Comparison of ENCODE assay signal across 8 cellular contexts in genomic region chr1:111507411-111508201, GRCh38. TPM values are rescaled to one million over a fixed set of nuclear protein-coding genes. Genes with fewer than 3 reads are reported as not detected.
A peak's percentile ranks its signal among the peaks of the same experiment; 100 is the strongest.
DNase-seq lines count a peak whose midpoint lies in the region; ATAC-seq and TF ChIP-seq lines count a peak whose summit lies in the region.

No MANE protein-coding gene starts in this region.

- H3K4me3 ChIP-seq in epithelial cell of esophagus (ENCODE audit: low read length), result no peak overlapping the region
- peak overlapping the region; percentile 65 to 77 for H3K4me3 ChIP-seq in mucosa of rectum (ENCODE audit: low read length in 2 of 2)

- no peaks in the 10 kb centered on the region for H3K27me3 ChIP-seq in mucosa of rectum (ENCODE audit: control insufficient read depth in 2 of 2, insufficient read depth in 2 of 2, low read length in 2 of 2)

- no peaks in the 10 kb centered on the region for H3K36me3 ChIP-seq in mucosa of rectum (ENCODE audit: control insufficient read depth in 2 of 2, insufficient read depth in 2 of 2, low read length in 2 of 2)

- peaks cover 32 to 33% of the 10 kb centered on the region in 2 donors for H3K4me1 ChIP-seq in mucosa of rectum (ENCODE audit: control insufficient read depth in 2 of 2, insufficient read depth in 2 of 2, low read length in 2 of 2)

- H3K27ac ChIP-seq in mucosa of rectum (ENCODE audit: low read depth in 2 of 2, low read length in 2 of 2), result peak overlapping the region; percentile 96 to 99

- H3K4me3 Mint-ChIP-seq in activated CD4-positive, alpha-beta memory T cell treated with anti-CD3 and anti-CD28 coated beads, Interleukin-2, amount 10 ng/mL, durations not matched to agents 7 days and 5 days, result peak overlapping the region; percentile 65
- H3K4me3 Mint-ChIP-seq in stimulated activated memory B cell treated with anti-CD40 and anti-IgM and Interleukin-4, amounts not matched to agents 10 μg/mL and 1 μg/mL and 100 μg/mL, for 72 hours, result peak overlapping the region; percentile 74

- peaks cover 56% of the 10 kb centered on the region for H3K4me1 Mint-ChIP-seq in activated CD4-positive, alpha-beta memory T cell treated with anti-CD3 and anti-CD28 coated beads, Interleukin-2, amount 10 ng/mL, durations not matched to agents 7 days and 5 days
- peaks cover 38% of the 10 kb centered on the region for H3K4me1 Mint-ChIP-seq in stimulated activated memory B cell treated with anti-CD40 and anti-IgM and Interleukin-4, amounts not matched to agents 10 μg/mL and 1 μg/mL and 100 μg/mL, for 72 hours

- H3K9ac ChIP-seq in mucosa of rectum (ENCODE audit: low read depth in 1 of 2, low read length in 2 of 2), result peak overlapping the region; percentile 79 to 84

- no peaks in the 10 kb centered on the region for H3K27me3 Mint-ChIP-seq in activated CD4-positive, alpha-beta memory T cell treated with anti-CD3 and anti-CD28 coated beads, Interleukin-2, amount 10 ng/mL, durations not matched to agents 7 days and 5 days
- H3K27me3 Mint-ChIP-seq in stimulated activated memory B cell treated with anti-CD40 and anti-IgM and Interleukin-4, amounts not matched to agents 10 μg/mL and 1 μg/mL and 100 μg/mL, for 72 hours, result no peaks in the 10 kb centered on the region

- POLR2A ChIA-PET in activated CD4-positive, alpha-beta memory T cell treated with anti-CD3 and anti-CD28 coated beads, Interleukin-2, amount 10 ng/mL, durations not matched to agents 7 days and 5 days (lab: Charles Lee), result interaction anchor here (0.6 to 6.9 kb wide), 54 partner anchors 8 to 635 kb away, joined by 3 to 175 read pairs (median 5); partner anchors contain the start of genes ATP5PB, C1orf162, CD53 and DDX20

- DNase-seq in GM13977 (ENCODE audit: low spot score), result peak; percentile 62
- peak; percentile 76 for DNase-seq in NCI-H226
- DNase-seq in activated CD4-positive, alpha-beta memory T cell treated with anti-CD3 and anti-CD28 coated beads, Interleukin-2, amount 10 ng/mL, durations not matched to agents 7 days and 5 days, result peak; percentile 86
- peak; percentile 53 for DNase-seq in epithelial cell of esophagus (ENCODE audit: low read depth)
- DNase-seq in RKO (ENCODE audit: low spot score), result no peak

- no peaks in the 10 kb centered on the region for H3K9me3 ChIP-seq in mucosa of rectum (ENCODE audit: control insufficient read depth in 2 of 2, low read length in 2 of 2)

- TF ChIP-seq CTCF in GM13977 (IDR thresholded peaks at IDR 0.05; ENCODE audit: extremely low read depth, insufficient read depth, missing control alignments) (peak; percentile 32), epithelial cell of esophagus (IDR thresholded peaks at IDR 0.05; ENCODE audit: insufficient read depth, low read depth, low read length, missing control alignments) (no peak)

- H3K27ac Mint-ChIP-seq in activated CD4-positive, alpha-beta memory T cell treated with anti-CD3 and anti-CD28 coated beads, Interleukin-2, amount 10 ng/mL, durations not matched to agents 7 days and 5 days, result peak overlapping the region; percentile 89
- H3K27ac Mint-ChIP-seq in stimulated activated memory B cell treated with anti-CD40 and anti-IgM and Interleukin-4, amounts not matched to agents 10 μg/mL and 1 μg/mL and 100 μg/mL, for 72 hours, result no peak overlapping the region

- H3K9me3 Mint-ChIP-seq in activated CD4-positive, alpha-beta memory T cell treated with anti-CD3 and anti-CD28 coated beads, Interleukin-2, amount 10 ng/mL, durations not matched to agents 7 days and 5 days, result no peaks in the 10 kb centered on the region
- no peaks in the 10 kb centered on the region for H3K9me3 Mint-ChIP-seq in stimulated activated memory B cell treated with anti-CD40 and anti-IgM and Interleukin-4, amounts not matched to agents 10 μg/mL and 1 μg/mL and 100 μg/mL, for 72 hours

- CTCF ChIA-PET in activated CD4-positive, alpha-beta memory T cell treated with anti-CD3 and anti-CD28 coated beads, Interleukin-2, amount 10 ng/mL, durations not matched to agents 7 days and 5 days (lab: Charles Lee), result interaction anchor here (0.6 to 5.3 kb wide), 74 partner anchors 10 to 367 kb away, joined by 3 to 90 read pairs (median 6); partner anchors contain the start of genes ATP5PB, C1orf162, DDX20 and INKA2

- in situ Hi-C loops in GM13977 (cut with MboI; ENCODE audit: low pct_unique_long_range_greater_than_20kb, low sequenced_read_pairs, unreplicated experiment), result no loop called here

- peak; percentile 36 for ATAC-seq in HG02763 (IDR thresholded peaks at IDR 0.05; ENCODE audit: unreplicated experiment)
- ATAC-seq in stimulated activated memory B cell treated with anti-CD40 and anti-IgM and Interleukin-4, amounts not matched to agents 10 μg/mL and 1 μg/mL and 100 μg/mL, for 72 hours, result peak; percentile 88

- no peaks in the 10 kb centered on the region for H3K36me3 Mint-ChIP-seq in activated CD4-positive, alpha-beta memory T cell treated with anti-CD3 and anti-CD28 coated beads, Interleukin-2, amount 10 ng/mL, durations not matched to agents 7 days and 5 days (ENCODE audit: low read depth)
- no peaks in the 10 kb centered on the region for H3K36me3 Mint-ChIP-seq in stimulated activated memory B cell treated with anti-CD40 and anti-IgM and Interleukin-4, amounts not matched to agents 10 μg/mL and 1 μg/mL and 100 μg/mL, for 72 hours

RNA-seq across cellular contexts. Expression of gene ADORA3, which starts 4.2 kb away (rescaled TPM):
- under 1 TPM; 0.18 TPM for total RNA-seq in activated CD4-positive, alpha-beta memory T cell treated with anti-CD3 and anti-CD28 coated beads, Interleukin-2, amount 10 ng/mL, durations not matched to agents 7 days and 5 days

RNA-seq across cellular contexts. Expression of gene TMIGD3, which starts 4.2 kb away (rescaled TPM):
- not detected for total RNA-seq in activated CD4-positive, alpha-beta memory T cell treated with anti-CD3 and anti-CD28 coated beads, Interleukin-2, amount 10 ng/mL, durations not matched to agents 7 days and 5 days

RNA-seq across cellular contexts. Expression of gene C1orf162, which starts 33.8 kb away (rescaled TPM):
- total RNA-seq in activated CD4-positive, alpha-beta memory T cell treated with anti-CD3 and anti-CD28 coated beads, Interleukin-2, amount 10 ng/mL, durations not matched to agents 7 days and 5 days, result 10 to 100 TPM; 13.2 to 14.0 TPM

RNA-seq across cellular contexts. Expression of gene ATP5PB, which starts 58.3 kb away (rescaled TPM):
- total RNA-seq in activated CD4-positive, alpha-beta memory T cell treated with anti-CD3 and anti-CD28 coated beads, Interleukin-2, amount 10 ng/mL, durations not matched to agents 7 days and 5 days, result 100 to 1,000 TPM; 272 to 286 TPM

RNA-seq across cellular contexts. Expression of gene WDR77, which starts 58.5 kb away (rescaled TPM):
- 10 to 100 TPM; 26.3 to 28.4 TPM for total RNA-seq in activated CD4-positive, alpha-beta memory T cell treated with anti-CD3 and anti-CD28 coated beads, Interleukin-2, amount 10 ng/mL, durations not matched to agents 7 days and 5 days
